Comparison of ENCODE assay signal across 10 cellular contexts in genomic region chr11:78290293-78291176, GRCh38.
DNase-seq lines count a peak whose midpoint lies in the region; ATAC-seq and TF ChIP-seq lines count a peak whose summit lies in the region.
"Had no signal": no experiment of that assay in that cellular context is flagged by ENCODE, and none has a peak within 500 bp of the region (broad histone marks: within the 10 kb centered on the region; RNA-seq: fewer than 3 reads in every experiment).

No MANE protein-coding gene starts in this region.

- no peak overlapping the region for H3K4me3 ChIP-seq in testis

- CTCF ChIA-PET in activated B cell treated with CpG ODN at 0.5 μM for 24 hours (lab: Charles Lee) = no interaction called here

- no peaks in the 10 kb centered on the region for H3K36me3 ChIP-seq in testis (ENCODE audit: low read depth, missing control alignments)

- H3K27ac ChIP-seq in testis = no peak overlapping the region

- H3K9me3 Mint-ChIP-seq in activated B cell treated with CpG ODN at 0.5 μM for 24 hours (peaks cover 3% of the 10 kb centered on the region), immature natural killer cell (peaks cover 0 to 1% (median 0%) of the 10 kb centered on the region in 6 donors)

- H3K27me3 Mint-ChIP-seq in activated B cell treated with CpG ODN at 0.5 μM for 24 hours (no peaks in the 10 kb centered on the region), immature natural killer cell (ENCODE audit: low read depth in 3 of 3) (peaks cover 2 to 7% (median 3%) of the 10 kb centered on the region in 3 donors)

- H3K4me1 Mint-ChIP-seq in activated B cell treated with CpG ODN at 0.5 μM for 24 hours (peaks cover 25% of the 10 kb centered on the region), immature natural killer cell (peaks cover 1 to 8% of the 10 kb centered on the region in 2 donors)

- no peaks in the 10 kb centered on the region for H3K4me1 ChIP-seq in testis

- intact Hi-C loops in activated B cell treated with CpG ODN at 0.5 μM for 24 hours (cut with micrococcal nuclease) (no loop called here), testis (cut with DNase I; ENCODE audit: low total_unique reads) (no loop called here)

- WGBS in testis, 2 donors = 91 to 95% methylated on average over 6 of the region's 6 CpGs

- TF ChIP-seq POLR2A in testis (IDR thresholded peaks at IDR 0.05) = no peak

- no peak overlapping the region for H3K4me3 Mint-ChIP-seq in activated B cell treated with CpG ODN at 0.5 μM for 24 hours
- H3K4me3 Mint-ChIP-seq in immature natural killer cell = no peak overlapping the region
- H3K4me3 Mint-ChIP-seq: activated T-cell treated with anti-CD3 and anti-CD28 coated beads, Interleukin-2, amount 50 U/mL, for 4 hours had no signal

- peak; percentile 44 for DNase-seq in AG08395 (ENCODE audit: low spot score)
- peak; percentile 16 for DNase-seq in HS-5 (ENCODE audit: low read depth)
- DNase-seq in activated B cell treated with CpG ODN at 0.5 μM for 24 hours = no peak
- DNase-seq in immature natural killer cell = peak in 2 of 3 donors; percentile 1
- DNase-seq in testis = no peak
- DNase-seq: activated T-cell treated with anti-CD3 and anti-CD28 coated beads, Interleukin-2, amount 50 U/mL, for 4 hours; stimulated activated naive CD4-positive, alpha-beta T cell had no signal

- H3K9me3 ChIP-seq in testis = no peaks in the 10 kb centered on the region

- peak overlapping the region; percentile 73 for H3K27ac Mint-ChIP-seq in activated B cell treated with CpG ODN at 0.5 μM for 24 hours
- H3K27ac Mint-ChIP-seq in immature natural killer cell = no peak overlapping the region

- H3K36me3 Mint-ChIP-seq in activated B cell treated with CpG ODN at 0.5 μM for 24 hours (ENCODE audit: low read depth) = no peaks in the 10 kb centered on the region
- no peaks in the 10 kb centered on the region for H3K36me3 Mint-ChIP-seq in immature natural killer cell

- peak; percentile 90 for ATAC-seq in activated B cell treated with CpG ODN at 0.5 μM for 24 hours (ENCODE audit: low read depth)
- ATAC-seq in HG03521 (IDR thresholded peaks at IDR 0.05; ENCODE audit: unreplicated experiment) = no peak
- ATAC-seq in GM18873 (IDR thresholded peaks at IDR 0.05; ENCODE audit: low FRiP score, unreplicated experiment) = no peak
- no peak for ATAC-seq in HG03342 (IDR thresholded peaks at IDR 0.05; ENCODE audit: unreplicated experiment)

- TF ChIP-seq CTCF in activated B cell treated with CpG ODN at 0.5 μM for 24 hours (IDR thresholded peaks at IDR 0.05) = no peak
- TF ChIP-seq CTCF in testis (IDR thresholded peaks at IDR 0.05) = no peak

- POLR2A ChIA-PET in activated B cell treated with CpG ODN at 0.5 μM for 24 hours (lab: Charles Lee) = no interaction called here

- H3K27me3 ChIP-seq in testis = no peaks in the 10 kb centered on the region

Comparison
In these comparisons a context has a peak if more than half of its experiments do, and no peak if none do; other contexts are left out.
1. DNase-seq: peak in AG08395 (single experiment), HS-5 (single experiment) and immature natural killer cell (2 of 3); none in activated B cell treated with CpG ODN at 0.5 μM for 24 hours (single experiment) and testis (single experiment).